ENCODE assay signal across 9 cellular contexts in genomic region chr6:28758046-28758817, GRCh38.
DNase-seq lines count a peak whose midpoint lies in the region; FAIRE-seq and TF ChIP-seq lines count a peak whose summit lies in the region.
"Had no signal": no experiment of that assay in that cellular context is flagged by ENCODE, and none has a peak within 500 bp of the region (broad histone marks: within the 10 kb centered on the region; RNA-seq: fewer than 3 reads in every experiment).

No MANE protein-coding gene starts in this region.

- TF ChIP-seq CTCF in mammary epithelial cell (conservative IDR thresholded peaks at IDR 0.05 in 1 of 2, IDR thresholded peaks at IDR 0.05 in 1 of 2; ENCODE audit: extremely low read depth in 1 of 2, insufficient read depth in 1 of 2, low read depth in 1 of 2, low read length in 2 of 2) (no peak), lower leg skin (IDR thresholded peaks at IDR 0.05) (no peak)

- no peak overlapping the region for H2BK120ac ChIP-seq in neuronal stem cell (ENCODE audit: low read depth, low read length)

- no peaks in the 10 kb centered on the region for H3K79me1 ChIP-seq in neuronal stem cell (ENCODE audit: low read depth, low read length)

- H3K4ac ChIP-seq in neuronal stem cell (ENCODE audit: low read length), result no peak overlapping the region

- CTCF ChIA-PET in HEK293T (lab: Yijun Ruan, JAX), result interaction anchor here (1.1 to 1.5 kb wide), 2 partner anchors 11 to 14 kb away, joined by 3 to 4 read pairs; no protein-coding TSS in a partner anchor
- CTCF ChIA-PET in mammary epithelial cell (lab: Charles Lee; ENCODE audit: low non-redundant PET), result interaction anchor here (0.6 to 0.7 kb wide), 3 partner anchors 14 to 223 kb away, joined by 3 to 9 read pairs (median 6); no protein-coding TSS in a partner anchor

- BruUV-seq in mammary epithelial cell (replicated peaks; lab: Mats Ljungman, UMichigan), result no TSS peak

- no peak overlapping the region for H2BK12ac ChIP-seq in neuronal stem cell (ENCODE audit: low read length)

- H2BK5ac ChIP-seq in neuronal stem cell (ENCODE audit: low read length), result no peak overlapping the region

- peak overlapping the region; percentile 45 to 50 (median 49) for H3K4me3 ChIP-seq in mammary epithelial cell (replicated peaks in 1 of 3; ENCODE audit: insufficient read depth in 1 of 3, low read depth in 2 of 3, low read length in 3 of 3)
- H3K4me3 ChIP-seq in neuronal stem cell (ENCODE audit: low read length in 2 of 2), result peak overlapping the region; percentile 39 to 73
- no peak overlapping the region for H3K4me3 ChIP-seq in lower leg skin (ENCODE audit: low read depth, poor library complexity, severe bottlenecking)
- H3K4me3 ChIP-seq: psoas muscle, SJSA1 had no signal

- no peak for FAIRE-seq in GM12892 (lab: Jason Lieb, UNC)

- peak overlapping the region; percentile 71 for H3K4me2 ChIP-seq in mammary epithelial cell (ENCODE audit: insufficient read depth, low read depth, low read length)
- peak overlapping the region; percentile 29 for H3K4me2 ChIP-seq in neuronal stem cell (ENCODE audit: insufficient read depth, low read length, poor library complexity, severe bottlenecking)

- H3K27ac ChIP-seq in mammary epithelial cell (ENCODE audit: insufficient read depth, low read depth, low read length) (peak overlapping the region; percentile 18), neuronal stem cell (replicated peaks; ENCODE audit: low read length) (no peak overlapping the region)
- H3K27ac ChIP-seq: psoas muscle, SJSA1 had no signal

- no peak overlapping the region for H2BK15ac ChIP-seq in neuronal stem cell (ENCODE audit: low read length)

- H3K4me1 ChIP-seq in mammary epithelial cell (ENCODE audit: insufficient read depth, low read length) (no peaks in the 10 kb centered on the region), neuronal stem cell (ENCODE audit: control insufficient read depth in 2 of 2, insufficient read depth in 1 of 2, low read depth in 1 of 2, low read length in 2 of 2) (no peaks in the 10 kb centered on the region)
- H3K4me1 ChIP-seq: psoas muscle, SJSA1 had no signal

- H3K27me3 ChIP-seq in mammary epithelial cell (ENCODE audit: insufficient read depth, low read length) (no peaks in the 10 kb centered on the region), neuronal stem cell (ENCODE audit: control insufficient read depth in 3 of 3, insufficient read depth in 3 of 3, low read depth in 1 of 3, low read length in 3 of 3) (peaks cover 0 to 39% (median 21%) of the 10 kb centered on the region in 3 experiments)

- H4K20me1 ChIP-seq in mammary epithelial cell (ENCODE audit: insufficient read depth, low read length), result no peaks in the 10 kb centered on the region

- H2AK5ac ChIP-seq in neuronal stem cell (ENCODE audit: low read depth, low read length), result no peak overlapping the region

- H3K14ac ChIP-seq in neuronal stem cell (ENCODE audit: low read length), result no peak overlapping the region

- H4K91ac ChIP-seq in neuronal stem cell (ENCODE audit: low read depth, low read length, poor library complexity), result no peak overlapping the region

- H2AFZ ChIP-seq in mammary epithelial cell (ENCODE audit: low read depth, low read length) (peak overlapping the region; percentile 68), neuronal stem cell (ENCODE audit: low read length) (peak overlapping the region; percentile 25)

- no peak overlapping the region for H3K23ac ChIP-seq in neuronal stem cell (ENCODE audit: low read depth, low read length, poor library complexity)

- dilution Hi-C loops in mammary epithelial cell (cut with HindIII; ENCODE audit: low sequenced_read_pairs), result no loop called here

- H3K9me3 ChIP-seq in mammary epithelial cell (replicated peaks; ENCODE audit: insufficient read depth, low read length) (no peaks in the 10 kb centered on the region), neuronal stem cell (replicated peaks in 1 of 2; ENCODE audit: control insufficient read depth in 2 of 2, insufficient read depth in 1 of 2, low read depth in 1 of 2, low read length in 2 of 2) (no peaks in the 10 kb centered on the region)
- H3K9me3 ChIP-seq: psoas muscle, SJSA1 had no signal

- no peak overlapping the region for H4K8ac ChIP-seq in neuronal stem cell (ENCODE audit: low read depth, low read length)

- no peaks in the 10 kb centered on the region for H3K79me2 ChIP-seq in mammary epithelial cell (ENCODE audit: insufficient read depth, low read length)

- intact Hi-C loops in mammary epithelial cell (cut with micrococcal nuclease) (loop anchor here (2.0 to 5.0 kb wide), 3 partner anchors 15 to 71 kb away; no protein-coding TSS in a partner anchor), lower leg skin (cut with DNase I; ENCODE audit: low total_unique reads) (no loop called here)

- no peak overlapping the region for H3K18ac ChIP-seq in neuronal stem cell (ENCODE audit: low read length)

- DNase-seq in HEK293T (ENCODE audit: extremely low spot score), result no peak
- DNase-seq in NCI-H446 treated with DMSO at 0.1 percent for 48 hours (lab: John Stamatoyannopoulos, UW), result peak; percentile 5
- DNase-seq in mammary epithelial cell, result peak; percentile 84
- no peak for DNase-seq in neuronal stem cell (ENCODE audit: low spot score)
- DNase-seq in GM12892 (ENCODE audit: insufficient read length), result no peak
- no peak for DNase-seq in lower leg skin (ENCODE audit: low spot score in 2 of 2)
- no peak for DNase-seq in NCI-H2029 (lab: John Stamatoyannopoulos, UW)
- DNase-seq: psoas muscle had no signal

- H3K9ac ChIP-seq in mammary epithelial cell (ENCODE audit: insufficient read depth, low read length), result no peak overlapping the region
- no peak overlapping the region for H3K9ac ChIP-seq in neuronal stem cell (ENCODE audit: low read depth, low read length, poor library complexity)

- in situ Hi-C loops in mammary epithelial cell (cut with MboI; ENCODE audit: low sequenced_read_pairs in 2 of 2), result no loop called here

- TF ChIP-seq POLR2A in GM12892 (IDR thresholded peaks at IDR 0.05; ENCODE audit: low read depth, low read length) (no peak), lower leg skin (IDR thresholded peaks at IDR 0.05) (no peak)

- 18% methylated on average over 19 of the region's 19 CpGs for WGBS in mammary epithelial cell (ENCODE audit: low coverage, missing lambda C conversion rate)
- WGBS in neuronal stem cell (ENCODE audit: extremely low coverage in 2 of 2, insufficient read length in 2 of 2, insufficient replicate concordance in 1 of 2), 2 donors, result no CpG with 5 or more reads among the region's 19 CpGs
- WGBS in lower leg skin, 2 donors, result 32 to 41% methylated on average over 19 of the region's 19 CpGs

- H3K36me3 ChIP-seq in mammary epithelial cell (ENCODE audit: insufficient read depth, low read length) (no peaks in the 10 kb centered on the region), neuronal stem cell (replicated peaks in 1 of 2; ENCODE audit: control insufficient read depth in 2 of 2, insufficient read depth in 2 of 2, low read length in 2 of 2) (no peaks in the 10 kb centered on the region)
- H3K36me3 ChIP-seq: SJSA1 had no signal

- POLR2A ChIA-PET in HEK293T (lab: Yijun Ruan, JAX), result interaction anchor here (1.0 to 3.1 kb wide), 19 partner anchors 8 to 182 kb away, joined by 3 to 20 read pairs (median 5); no protein-coding TSS in a partner anchor

TF ChIP-seq in HEK293T, 16 proteins besides CTCF, POLR2A, EP300 and RAD21:
- TF ChIP-seq L3MBTL2 (conservative IDR thresholded peaks at IDR 0.05), result peak; percentile 63
- TF ChIP-seq PKNOX1 (IDR thresholded peaks at IDR 0.05), result no peak
- no peak for TF ChIP-seq ZNF384 (IDR thresholded peaks at IDR 0.05)
- TF ChIP-seq NFRKB (IDR thresholded peaks at IDR 0.05), result no peak
- no peak for TF ChIP-seq BHLHE40 (IDR thresholded peaks at IDR 0.05; ENCODE audit: borderline replicate concordance)
- TF ChIP-seq CTBP1 (IDR thresholded peaks at IDR 0.05; ENCODE audit: borderline replicate concordance), result 0 out of 2 replicates have a peak, but pooled peaks have one; percentile 17
- no peak for TF ChIP-seq ELF4 (IDR thresholded peaks at IDR 0.05)
- TF ChIP-seq FOXA1 (IDR thresholded peaks at IDR 0.05), result no peak
- TF ChIP-seq TARDBP (IDR thresholded peaks at IDR 0.05), result no peak
- no peak for TF ChIP-seq ARNT (IDR thresholded peaks at IDR 0.05)

Comparison
In these comparisons a context has a peak if more than half of its experiments do, and no peak if none do; other contexts are left out.
1. DNase-seq: peak in NCI-H446 treated with DMSO at 0.1 percent for 48 hours (single experiment) and mammary epithelial cell (single experiment); none in HEK293T (single experiment), neuronal stem cell (single experiment), GM12892 (single experiment), lower leg skin (0 of 2) and NCI-H2029 (single experiment).